In genomic region chr20:24491043-24491756, GRCh38 we compare ENCODE assay signal across 18 cellular contexts. TPM values are rescaled to one million over a fixed set of nuclear protein-coding genes. Genes with fewer than 3 reads are reported as not detected.
"Had no signal": no experiment of that assay in that cellular context is flagged by ENCODE, and none has a peak within 500 bp of the region (broad histone marks: within the 10 kb centered on the region; RNA-seq: fewer than 3 reads in every experiment).

No MANE protein-coding gene starts in this region.

- DNase-seq: activated CD4-positive, alpha-beta T cell treated with anti-CD3 and anti-CD28 coated beads, Interleukin-2, amount 10 ng/mL, durations not matched to agents 7 days and 5 days; activated naive CD8-positive, alpha-beta T cell treated with anti-CD3 and anti-CD28 coated beads for 36 hours; amygdala; brain microvascular endothelial cell; effector memory CD4-positive, alpha-beta T cell; heart right ventricle; left ventricle myocardium inferior; mucosa of descending colon; naive thymus-derived CD4-positive, alpha-beta T cell; small intestine; stimulated activated naive CD8-positive, alpha-beta T cell treated with anti-CD3 and anti-CD28 coated beads, Interleukin-15, amount 100 ng/mL, for 72 hours; T-helper 2 cell; testis; upper lobe of right lung had no signal

- H3K27me3 ChIP-seq: brain microvascular endothelial cell, heart right ventricle, neutrophil, right atrium auricular region, testis, upper lobe of right lung had no signal

- H3K4me3 ChIP-seq: gastroesophageal sphincter, heart right ventricle, left ventricle myocardium inferior, mucosa of descending colon, right atrium auricular region, testis, upper lobe of right lung had no signal

- H3K36me3 ChIP-seq: brain microvascular endothelial cell, gastroesophageal sphincter, heart right ventricle, left ventricle myocardium inferior, neutrophil, right atrium auricular region, upper lobe of right lung had no signal

- H3K4me1 ChIP-seq: gastroesophageal sphincter, testis, upper lobe of right lung had no signal

- H3K27ac ChIP-seq: brain microvascular endothelial cell, gastroesophageal sphincter, left ventricle myocardium inferior, neutrophil, right atrium auricular region, testis, upper lobe of right lung had no signal

- H3K9me3 ChIP-seq: gastroesophageal sphincter, heart right ventricle, left ventricle myocardium inferior, mucosa of descending colon, neutrophil, right atrium auricular region, testis, upper lobe of right lung had no signal

- ATAC-seq: gastroesophageal sphincter; heart right ventricle; mucosa of descending colon; naive thymus-derived CD4-positive, alpha-beta T cell; stimulated activated naive CD8-positive, alpha-beta T cell treated with anti-CD3 and anti-CD28 coated beads, Interleukin-15, amount 100 ng/mL, for 72 hours; upper lobe of right lung had no signal

RNA-seq across cellular contexts. Expression of gene SYNDIG1, which starts 21.8 kb away (rescaled TPM):
- total RNA-seq: activated CD4-positive, alpha-beta T cell treated with anti-CD3 and anti-CD28 coated beads, Interleukin-2, amount 10 ng/mL, durations not matched to agents 7 days and 5 days; activated naive CD8-positive, alpha-beta T cell treated with anti-CD3 and anti-CD28 coated beads for 36 hours; activated T-helper 1 cell treated with anti-CD3 and anti-CD28 coated beads, Interleukin-12 subunit alpha, Interleukin-12 subunit beta, Interleukin-2, Interleukin-4 antibody, amounts not matched to agents 30 ng/mL and 10 ng/mL and 1 ng/mL, durations not matched to agents 14 hours and 24 hours and 36 hours; naive thymus-derived CD4-positive, alpha-beta T cell; upper lobe of right lung had no signal
